In the genomic region with DNA sequence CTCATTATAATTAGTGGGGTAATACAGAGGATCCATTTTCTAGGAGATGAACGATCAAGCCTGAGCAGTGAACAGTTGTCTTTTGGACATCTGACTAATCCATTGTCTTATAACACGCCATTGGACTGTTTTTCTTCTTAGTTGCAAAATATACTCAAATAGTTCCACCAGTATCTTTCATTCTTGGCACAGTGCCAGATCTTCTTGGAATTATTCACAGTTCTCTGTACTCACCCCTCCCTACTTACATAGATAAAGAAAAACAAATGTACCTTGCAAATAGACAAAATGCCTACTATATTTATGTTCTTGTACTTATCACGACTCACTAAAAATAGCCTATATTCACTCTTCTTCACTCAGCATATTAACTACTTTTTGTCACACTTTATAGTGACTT, we compare ENCODE assay signal across 7 cellular contexts. TPM values are rescaled to one million over a fixed set of nuclear protein-coding genes. Genes with fewer than 3 reads are reported as not detected.
A peak's percentile ranks its signal among the peaks of the same experiment; 100 is the strongest.
DNase-seq lines count a peak whose midpoint lies in the region; TF ChIP-seq lines count a peak whose summit lies in the region.
"Had no signal": no experiment of that assay in that cellular context is flagged by ENCODE, and none has a peak within 500 bp of the region (broad histone marks: within the 10 kb centered on the region; RNA-seq: fewer than 3 reads in every experiment).

No MANE protein-coding gene starts in this region.

- peak overlapping the region; percentile 60 for H3K9ac ChIP-seq in mucosa of stomach (ENCODE audit: low read length)

- H3K4me1 ChIP-seq in mucosa of stomach (ENCODE audit: control insufficient read depth, insufficient read depth, low read length), result peaks cover 52% of the 10 kb centered on the region

- H3K27me3 Mint-ChIP-seq in activated T-helper 2 cell treated with anti-CD3 and anti-CD28 coated beads, Interferon-gamma antibody, Interleukin-2, Interleukin-4, amounts not matched to agents 10 μg/mL and 5 μg/mL and 100 μg/mL, durations not matched to agents 14 hours and 24 hours and 36 hours (ENCODE audit: low read depth), result no peaks in the 10 kb centered on the region

- DNase-seq in NCI-H1105 treated with DMSO at 0.1 percent for 48 hours (lab: John Stamatoyannopoulos, UW), result peak; percentile 6
- DNase-seq in NCI-H1105 (lab: John Stamatoyannopoulos, UW), result no peak
- DNase-seq in activated T-helper 2 cell treated with anti-CD3 and anti-CD28 coated beads, Interferon-gamma antibody, Interleukin-2, Interleukin-4, amounts not matched to agents 10 μg/mL and 5 μg/mL and 100 μg/mL, durations not matched to agents 14 hours and 24 hours and 36 hours (ENCODE audit: low spot score), result no peak
- DNase-seq in RKO (ENCODE audit: low spot score), result no peak
- no peak for DNase-seq in coronary artery (ENCODE audit: low spot score)
- DNase-seq: ACHN had no signal

- H3K9me3 Mint-ChIP-seq in activated T-helper 2 cell treated with anti-CD3 and anti-CD28 coated beads, Interferon-gamma antibody, Interleukin-2, Interleukin-4, amounts not matched to agents 10 μg/mL and 5 μg/mL and 100 μg/mL, durations not matched to agents 14 hours and 24 hours and 36 hours, result no peaks in the 10 kb centered on the region

- H3K9me3 ChIP-seq in mucosa of stomach (ENCODE audit: control insufficient read depth, low read length), result no peaks in the 10 kb centered on the region

- peak overlapping the region in 1 of 2 donors; percentile 37 for H3K27ac ChIP-seq in coronary artery

- no peak overlapping the region for H3K4me3 ChIP-seq in mucosa of stomach (ENCODE audit: low read length)
- no peak overlapping the region for H3K4me3 ChIP-seq in coronary artery

- peaks cover 27% of the 10 kb centered on the region for H3K4me1 Mint-ChIP-seq in activated T-helper 2 cell treated with anti-CD3 and anti-CD28 coated beads, Interferon-gamma antibody, Interleukin-2, Interleukin-4, amounts not matched to agents 10 μg/mL and 5 μg/mL and 100 μg/mL, durations not matched to agents 14 hours and 24 hours and 36 hours (ENCODE audit: low read depth)

- peaks cover 3% of the 10 kb centered on the region for H3K36me3 Mint-ChIP-seq in activated T-helper 2 cell treated with anti-CD3 and anti-CD28 coated beads, Interferon-gamma antibody, Interleukin-2, Interleukin-4, amounts not matched to agents 10 μg/mL and 5 μg/mL and 100 μg/mL, durations not matched to agents 14 hours and 24 hours and 36 hours (ENCODE audit: low read depth)

- no peak for TF ChIP-seq CTCF in coronary artery (IDR thresholded peaks at IDR 0.05)

- intact Hi-C loops in activated T-helper 2 cell treated with anti-CD3 and anti-CD28 coated beads, Interferon-gamma antibody, Interleukin-2, Interleukin-4, amounts not matched to agents 10 μg/mL and 5 μg/mL and 100 μg/mL, durations not matched to agents 14 hours and 24 hours and 36 hours (cut with micrococcal nuclease), result no loop called here

- no peaks in the 10 kb centered on the region for H3K36me3 ChIP-seq in mucosa of stomach (ENCODE audit: control insufficient read depth, insufficient read depth, low read length)

- H3K27ac Mint-ChIP-seq in activated T-helper 2 cell treated with anti-CD3 and anti-CD28 coated beads, Interferon-gamma antibody, Interleukin-2, Interleukin-4, amounts not matched to agents 10 μg/mL and 5 μg/mL and 100 μg/mL, durations not matched to agents 14 hours and 24 hours and 36 hours, result peak overlapping the region; percentile 11

- no peaks in the 10 kb centered on the region for H3K27me3 ChIP-seq in mucosa of stomach (ENCODE audit: control insufficient read depth, insufficient read depth, low read length)

- no peak overlapping the region for H3K4me3 Mint-ChIP-seq in activated T-helper 2 cell treated with anti-CD3 and anti-CD28 coated beads, Interferon-gamma antibody, Interleukin-2, Interleukin-4, amounts not matched to agents 10 μg/mL and 5 μg/mL and 100 μg/mL, durations not matched to agents 14 hours and 24 hours and 36 hours (ENCODE audit: low read depth)

RNA-seq across cellular contexts. Expression of a gene that starts 3.8 kb away (rescaled TPM):
- 5.4 and 5.5 TPM in 2 replicates for total RNA-seq in activated T-helper 2 cell treated with anti-CD3 and anti-CD28 coated beads, Interferon-gamma antibody, Interleukin-2, Interleukin-4, amounts not matched to agents 10 μg/mL and 5 μg/mL and 100 μg/mL, durations not matched to agents 14 hours and 24 hours and 36 hours

RNA-seq across cellular contexts. Expression of a gene that starts 4.0 kb away (rescaled TPM):
- total RNA-seq in activated T-helper 2 cell treated with anti-CD3 and anti-CD28 coated beads, Interferon-gamma antibody, Interleukin-2, Interleukin-4, amounts not matched to agents 10 μg/mL and 5 μg/mL and 100 μg/mL, durations not matched to agents 14 hours and 24 hours and 36 hours, result 72.6 and 75.3 TPM in 2 replicates

RNA-seq across cellular contexts. Expression of a gene that starts 16.9 kb away (rescaled TPM):
- 40.8 and 47.7 TPM in 2 replicates for total RNA-seq in activated T-helper 2 cell treated with anti-CD3 and anti-CD28 coated beads, Interferon-gamma antibody, Interleukin-2, Interleukin-4, amounts not matched to agents 10 μg/mL and 5 μg/mL and 100 μg/mL, durations not matched to agents 14 hours and 24 hours and 36 hours

RNA-seq across cellular contexts. Expression of a gene that starts 26.9 kb away (rescaled TPM):
- 0.02 and 0.34 TPM in 2 replicates for total RNA-seq in activated T-helper 2 cell treated with anti-CD3 and anti-CD28 coated beads, Interferon-gamma antibody, Interleukin-2, Interleukin-4, amounts not matched to agents 10 μg/mL and 5 μg/mL and 100 μg/mL, durations not matched to agents 14 hours and 24 hours and 36 hours

RNA-seq across cellular contexts. Expression of a gene that starts 57.7 kb away (rescaled TPM):
- total RNA-seq in activated T-helper 2 cell treated with anti-CD3 and anti-CD28 coated beads, Interferon-gamma antibody, Interleukin-2, Interleukin-4, amounts not matched to agents 10 μg/mL and 5 μg/mL and 100 μg/mL, durations not matched to agents 14 hours and 24 hours and 36 hours, result 0.21 TPM in 1 of 2 replicates, not detected in the other
